12 cellular contexts compared by ENCODE assay signal in genomic region chr17:12737740-12738469, GRCh38.
"Had no signal": no experiment of that assay in that cellular context is flagged by ENCODE, and none has a peak within 500 bp of the region (broad histone marks: within the 10 kb centered on the region; RNA-seq: fewer than 3 reads in every experiment).

No MANE protein-coding gene starts in this region.

- H3K36me3 Mint-ChIP-seq: stimulated activated effector memory CD8-positive, alpha-beta T cell treated with anti-CD3 and anti-CD28 coated beads, Interleukin-12 subunit alpha, Interleukin-12 subunit beta, amount 100 ng/mL, for 72 hours; T-cell had no signal

- H3K4me1 Mint-ChIP-seq: activated naive CD8-positive, alpha-beta T cell treated with anti-CD3 and anti-CD28 coated beads, Interleukin-2, amount 50 U/mL, for 24 hours; activated T-helper 17 cell treated with anti-CD3 and anti-CD28 coated beads, Interleukin-2, amount 50 U/mL, for 72 hours; stimulated activated effector memory CD8-positive, alpha-beta T cell treated with anti-CD3 and anti-CD28 coated beads, Interleukin-12 subunit alpha, Interleukin-12 subunit beta, amount 100 ng/mL, for 72 hours; T-cell had no signal

- H3K27ac ChIP-seq: lower lobe of right lung had no signal

- H3K4me3 ChIP-seq: coronary artery, lower lobe of right lung had no signal

- H3K4me3 Mint-ChIP-seq: activated naive CD4-positive, alpha-beta T cell treated with anti-CD3 and anti-CD28 coated beads for 36 hours; activated naive CD8-positive, alpha-beta T cell treated with anti-CD3 and anti-CD28 coated beads, Interleukin-2, amount 50 U/mL, for 24 hours; activated T-helper 17 cell treated with anti-CD3 and anti-CD28 coated beads, Interleukin-2, amount 50 U/mL, for 72 hours; neural crest cell; stimulated activated effector memory CD8-positive, alpha-beta T cell treated with anti-CD3 and anti-CD28 coated beads, Interleukin-12 subunit alpha, Interleukin-12 subunit beta, amount 100 ng/mL, for 72 hours; T-cell had no signal

- H3K27me3 Mint-ChIP-seq: activated naive CD8-positive, alpha-beta T cell treated with anti-CD3 and anti-CD28 coated beads, Interleukin-2, amount 50 U/mL, for 24 hours had no signal

- DNase-seq: activated CD4-positive, CD25-positive, alpha-beta regulatory T cell treated with anti-CD3 and anti-CD28 coated beads, Interleukin-2, amount 50 U/mL, for 72 hours; activated naive CD4-positive, alpha-beta T cell treated with anti-CD3 and anti-CD28 coated beads for 36 hours; activated naive CD8-positive, alpha-beta T cell treated with anti-CD3 and anti-CD28 coated beads, Interleukin-2, amount 50 U/mL, for 24 hours; activated T-cell treated with anti-CD3 and anti-CD28 coated beads for 4 hours; effector CD8-positive, alpha-beta T cell; lower lobe of right lung; T-cell; T-helper 9 cell had no signal

- H3K27ac Mint-ChIP-seq: activated naive CD4-positive, alpha-beta T cell treated with anti-CD3 and anti-CD28 coated beads for 36 hours; activated naive CD8-positive, alpha-beta T cell treated with anti-CD3 and anti-CD28 coated beads, Interleukin-2, amount 50 U/mL, for 24 hours; activated T-helper 17 cell treated with anti-CD3 and anti-CD28 coated beads, Interleukin-2, amount 50 U/mL, for 72 hours; stimulated activated effector memory CD8-positive, alpha-beta T cell treated with anti-CD3 and anti-CD28 coated beads, Interleukin-12 subunit alpha, Interleukin-12 subunit beta, amount 100 ng/mL, for 72 hours; T-cell had no signal

- H3K36me3 ChIP-seq: lower lobe of right lung had no signal

- H3K9me3 Mint-ChIP-seq: activated naive CD4-positive, alpha-beta T cell treated with anti-CD3 and anti-CD28 coated beads for 36 hours; activated T-helper 17 cell treated with anti-CD3 and anti-CD28 coated beads, Interleukin-2, amount 50 U/mL, for 72 hours; neural crest cell; stimulated activated effector memory CD8-positive, alpha-beta T cell treated with anti-CD3 and anti-CD28 coated beads, Interleukin-12 subunit alpha, Interleukin-12 subunit beta, amount 100 ng/mL, for 72 hours had no signal

- ATAC-seq: activated naive CD8-positive, alpha-beta T cell treated with anti-CD3 and anti-CD28 coated beads, Interleukin-2, amount 50 U/mL, for 24 hours; activated T-helper 17 cell treated with anti-CD3 and anti-CD28 coated beads, Interleukin-2, amount 50 U/mL, for 72 hours; lower lobe of right lung; stimulated activated effector memory CD8-positive, alpha-beta T cell treated with anti-CD3 and anti-CD28 coated beads, Interleukin-12 subunit alpha, Interleukin-12 subunit beta, amount 100 ng/mL, for 72 hours; T-cell had no signal

- H3K9me3 ChIP-seq: lower lobe of right lung had no signal
